In the genomic region with DNA sequence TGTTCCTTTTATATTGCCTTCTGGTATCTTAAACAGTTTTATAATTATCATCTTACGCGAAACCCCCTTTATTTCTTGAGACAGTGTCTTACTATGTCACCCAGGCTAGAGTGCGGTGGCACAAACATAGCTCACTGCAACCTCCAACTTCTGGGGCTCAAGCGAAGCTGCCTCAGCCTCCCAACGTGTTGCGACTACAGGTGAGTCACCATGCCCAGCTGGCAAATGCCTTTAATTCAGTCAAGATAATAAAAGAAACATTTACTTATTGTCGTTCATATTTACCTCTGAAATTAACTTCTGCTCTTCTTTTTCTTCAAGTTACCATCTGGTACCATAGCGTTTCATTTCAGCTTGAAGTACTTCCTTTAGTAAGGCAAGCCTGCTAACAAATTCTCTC, we compare ENCODE assay signal across 25 cellular contexts.
"Had no signal": no experiment of that assay in that cellular context is flagged by ENCODE, and none has a peak within 500 bp of the region (broad histone marks: within the 10 kb centered on the region; RNA-seq: fewer than 3 reads in every experiment).

No MANE protein-coding gene starts in this region.

- H3K36me3 Mint-ChIP-seq: activated naive CD4-positive, alpha-beta T cell treated with anti-CD3 and anti-CD28 coated beads, Interleukin-2, amount 10 ng/mL, durations not matched to agents 7 days and 5 days had no signal

- FAIRE-seq: endothelial cell of umbilical vein had no signal

- H3K27ac ChIP-seq: prostate gland, skin epidermis, testis had no signal

- H3K9me3 ChIP-seq: prostate gland, testis had no signal

- DNase-seq: activated CD4-positive, alpha-beta T cell treated with anti-CD3 and anti-CD28 coated beads, Interleukin-2, amount 10 ng/mL, durations not matched to agents 7 days and 5 days; activated CD4-positive, CD25-positive, alpha-beta regulatory T cell; activated CD8-positive, alpha-beta T cell treated with anti-CD3 and anti-CD28 coated beads, Interleukin-2, amount 10 ng/mL, durations not matched to agents 7 days and 5 days; activated effector memory CD4-positive, alpha-beta T cell treated with Interleukin-2 at 50 U/mL for 16 hours; activated naive CD4-positive, alpha-beta T cell treated with anti-CD3 and anti-CD28 coated beads, Interleukin-2, amount 10 ng/mL, durations not matched to agents 7 days and 5 days; activated naive CD8-positive, alpha-beta T cell treated with anti-CD3 and anti-CD28 coated beads, Interleukin-2, amount 50 U/mL, for 24 hours; activated T-cell treated with anti-CD3 and anti-CD28 coated beads, Interleukin-2, amount 50 U/mL, for 24 hours; central memory CD4-positive, alpha-beta T cell; cortex of kidney; effector CD4-positive, alpha-beta T cell; foreskin melanocyte; glutamatergic neuron; hypothalamus; islet precursor cell; naive B cell; right cardiac atrium; stimulated activated CD4-positive, alpha-beta T cell treated with anti-CD3 and anti-CD28 coated beads, Interleukin-15, amount 100 ng/mL, for 24 hours; stimulated activated CD4-positive, alpha-beta T cell treated with anti-CD3 and anti-CD28 coated beads, Interleukin-2, amount 100 ng/mL, for 48 hours; T-helper 9 cell; testis had no signal

- H3K27ac Mint-ChIP-seq: activated CD4-positive, alpha-beta T cell treated with anti-CD3 and anti-CD28 coated beads, Interleukin-2, amount 10 ng/mL, durations not matched to agents 7 days and 5 days; activated CD8-positive, alpha-beta T cell treated with anti-CD3 and anti-CD28 coated beads, Interleukin-2, amount 10 ng/mL, durations not matched to agents 7 days and 5 days; activated naive CD4-positive, alpha-beta T cell treated with anti-CD3 and anti-CD28 coated beads, Interleukin-2, amount 10 ng/mL, durations not matched to agents 7 days and 5 days; activated naive CD8-positive, alpha-beta T cell treated with anti-CD3 and anti-CD28 coated beads, Interleukin-2, amount 50 U/mL, for 24 hours; activated T-cell treated with anti-CD3 and anti-CD28 coated beads, Interleukin-2, amount 50 U/mL, for 24 hours had no signal

- H3K4me1 Mint-ChIP-seq: activated naive CD4-positive, alpha-beta T cell treated with anti-CD3 and anti-CD28 coated beads, Interleukin-2, amount 10 ng/mL, durations not matched to agents 7 days and 5 days; neural crest cell had no signal

- H3K4me1 ChIP-seq: prostate gland had no signal

- H3K27me3 ChIP-seq: testis had no signal

- H3K4me3 ChIP-seq: prostate gland, skin epidermis, testis had no signal

- H3K27me3 Mint-ChIP-seq: activated CD4-positive, alpha-beta T cell treated with anti-CD3 and anti-CD28 coated beads, Interleukin-2, amount 10 ng/mL, durations not matched to agents 7 days and 5 days; activated naive CD4-positive, alpha-beta T cell treated with anti-CD3 and anti-CD28 coated beads, Interleukin-2, amount 10 ng/mL, durations not matched to agents 7 days and 5 days; activated naive CD8-positive, alpha-beta T cell treated with anti-CD3 and anti-CD28 coated beads, Interleukin-2, amount 50 U/mL, for 24 hours; activated T-cell treated with anti-CD3 and anti-CD28 coated beads, Interleukin-2, amount 50 U/mL, for 24 hours; brain; naive B cell had no signal

- H3K4me3 Mint-ChIP-seq: activated CD4-positive, alpha-beta T cell treated with anti-CD3 and anti-CD28 coated beads, Interleukin-2, amount 10 ng/mL, durations not matched to agents 7 days and 5 days; activated CD8-positive, alpha-beta T cell treated with anti-CD3 and anti-CD28 coated beads, Interleukin-2, amount 10 ng/mL, durations not matched to agents 7 days and 5 days; activated naive CD4-positive, alpha-beta T cell treated with anti-CD3 and anti-CD28 coated beads, Interleukin-2, amount 10 ng/mL, durations not matched to agents 7 days and 5 days; activated naive CD8-positive, alpha-beta T cell treated with anti-CD3 and anti-CD28 coated beads, Interleukin-2, amount 50 U/mL, for 24 hours; activated T-cell treated with anti-CD3 and anti-CD28 coated beads, Interleukin-2, amount 50 U/mL, for 24 hours; brain; naive B cell; neural crest cell had no signal

- H3K36me3 ChIP-seq: prostate gland had no signal

- ATAC-seq: activated CD8-positive, alpha-beta T cell treated with anti-CD3 and anti-CD28 coated beads, Interleukin-2, amount 10 ng/mL, durations not matched to agents 7 days and 5 days; activated naive CD8-positive, alpha-beta T cell treated with anti-CD3 and anti-CD28 coated beads, Interleukin-2, amount 50 U/mL, for 24 hours; right cardiac atrium had no signal
